In the genomic region with DNA sequence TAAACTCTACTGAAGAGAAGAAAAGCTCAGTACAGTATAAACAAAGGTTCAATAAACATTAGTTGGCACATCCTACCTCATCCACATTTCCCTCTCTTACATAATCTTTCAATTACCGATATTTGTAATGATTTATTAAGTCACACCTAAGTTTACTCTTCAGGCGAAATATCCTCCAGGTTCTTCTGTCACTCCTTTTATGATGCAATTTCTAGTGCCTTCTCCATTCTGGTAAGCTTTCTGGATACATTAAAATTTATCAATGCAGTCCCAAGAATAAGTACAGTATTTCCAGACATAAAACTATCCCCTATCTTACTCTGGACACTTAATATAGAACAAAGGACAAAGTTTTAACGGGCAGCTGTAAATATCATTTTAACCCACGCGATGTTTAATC, we compare ENCODE assay signal across 26 cellular contexts. TPM values are rescaled to one million over a fixed set of nuclear protein-coding genes. Genes with fewer than 3 reads are reported as not detected.
DNase-seq lines count a peak whose midpoint lies in the region; ATAC-seq, FAIRE-seq and TF ChIP-seq lines count a peak whose summit lies in the region.
"Had no signal": no experiment of that assay in that cellular context is flagged by ENCODE, and none has a peak within 500 bp of the region (broad histone marks: within the 10 kb centered on the region; RNA-seq: fewer than 3 reads in every experiment).

No MANE protein-coding gene starts in this region.

- peaks cover 0 to 18% of the 10 kb centered on the region in 2 donors for H3K36me3 Mint-ChIP-seq in CD4-positive, alpha-beta memory T cell
- peaks cover 48% of the 10 kb centered on the region for H3K36me3 Mint-ChIP-seq in activated CD4-positive, alpha-beta memory T cell treated with anti-CD3 and anti-CD28 coated beads for 36 hours
- no peaks in the 10 kb centered on the region for H3K36me3 Mint-ChIP-seq in glutamatergic neuron (ENCODE audit: unreplicated experiment)

- no peaks in the 10 kb centered on the region for H3K27me3 Mint-ChIP-seq in CD4-positive, alpha-beta memory T cell
- no peaks in the 10 kb centered on the region for H3K27me3 Mint-ChIP-seq in activated CD4-positive, alpha-beta memory T cell treated with anti-CD3 and anti-CD28 coated beads for 36 hours
- no peaks in the 10 kb centered on the region for H3K27me3 Mint-ChIP-seq in glutamatergic neuron (ENCODE audit: unreplicated experiment)
- H3K27me3 Mint-ChIP-seq: dendritic cell treated with granulocyte-macrophage colony-stimulating factor and Interleukin-4, amounts not matched to agents 40 ng/mL and 50 ng/mL, for 4 days; stimulated activated naive CD8-positive, alpha-beta T cell treated with anti-CD3 and anti-CD28 coated beads, Interleukin-15, amount 100 ng/mL, for 72 hours had no signal

- H3K4me1 Mint-ChIP-seq in CD4-positive, alpha-beta memory T cell = peaks cover 36 to 68% (median 53%) of the 10 kb centered on the region in 4 donors
- H3K4me1 Mint-ChIP-seq in activated CD4-positive, alpha-beta memory T cell treated with anti-CD3 and anti-CD28 coated beads for 36 hours (ENCODE audit: low read depth) = peaks cover 48% of the 10 kb centered on the region
- peaks cover 31% of the 10 kb centered on the region for H3K4me1 Mint-ChIP-seq in glutamatergic neuron (ENCODE audit: low read depth, unreplicated experiment)

- ATAC-seq in A549 (no peak), pancreas (no peak), HG03571 (IDR thresholded peaks at IDR 0.05; ENCODE audit: unreplicated experiment) (no peak)
- ATAC-seq: mucosa of descending colon; stimulated activated naive CD8-positive, alpha-beta T cell treated with anti-CD3 and anti-CD28 coated beads, Interleukin-15, amount 100 ng/mL, for 72 hours had no signal

- TF ChIP-seq RAD21 in A549 (conservative IDR thresholded peaks at IDR 0.05 in 1 of 2, IDR thresholded peaks at IDR 0.05 in 1 of 2) = no peak

- CTCF ChIA-PET in A549 (lab: Yijun Ruan, JAX) = interaction anchor here (0.6 to 11.8 kb wide), 5 partner anchors 15 to 144 kb away, joined by 3 to 138 read pairs (median 4); no protein-coding TSS in a partner anchor
- CTCF ChIA-PET in CD4-positive, alpha-beta memory T cell (lab: Charles Lee; ENCODE audit: partially characterized antibody) = interaction anchor here (0.5 to 14.1 kb wide), 5 partner anchors 8 to 127 kb away, joined by 3 to 268 read pairs (median 7); no protein-coding TSS in a partner anchor
- CTCF ChIA-PET in activated CD4-positive, alpha-beta memory T cell treated with anti-CD3 and anti-CD28 coated beads for 36 hours (lab: Charles Lee) = interaction anchor here (0.7 to 10.4 kb wide), 4 partner anchors 9 to 62 kb away, joined by 3 to 110 read pairs (median 4); no protein-coding TSS in a partner anchor

- peak overlapping the region; percentile 81 to 97 (median 91) for H3K27ac Mint-ChIP-seq in CD4-positive, alpha-beta memory T cell
- H3K27ac Mint-ChIP-seq in activated CD4-positive, alpha-beta memory T cell treated with anti-CD3 and anti-CD28 coated beads for 36 hours = peak overlapping the region; percentile 90
- no peak overlapping the region for H3K27ac Mint-ChIP-seq in glutamatergic neuron (ENCODE audit: unreplicated experiment)
- H3K27ac Mint-ChIP-seq: dendritic cell treated with granulocyte-macrophage colony-stimulating factor and Interleukin-4, amounts not matched to agents 40 ng/mL and 50 ng/mL, for 4 days; neural progenitor cell; stimulated activated naive CD8-positive, alpha-beta T cell treated with anti-CD3 and anti-CD28 coated beads, Interleukin-15, amount 100 ng/mL, for 72 hours; T-helper 1 cell treated with Interleukin-12 subunit alpha and Interleukin-12 subunit beta and Interleukin-4 antibody, amounts not matched to agents 30 μg/mL and 1 μg/mL, for 36 hours had no signal

- peak overlapping the region; percentile 86 to 98 (median 97) for H3K4me3 Mint-ChIP-seq in CD4-positive, alpha-beta memory T cell
- H3K4me3 Mint-ChIP-seq in activated CD4-positive, alpha-beta memory T cell treated with anti-CD3 and anti-CD28 coated beads for 36 hours = peak overlapping the region; percentile 92
- peak overlapping the region; percentile 5 for H3K4me3 Mint-ChIP-seq in glutamatergic neuron (ENCODE audit: unreplicated experiment)
- H3K4me3 Mint-ChIP-seq: dendritic cell treated with granulocyte-macrophage colony-stimulating factor and Interleukin-4, amounts not matched to agents 40 ng/mL and 50 ng/mL, for 4 days; neural progenitor cell; stimulated activated naive CD8-positive, alpha-beta T cell treated with anti-CD3 and anti-CD28 coated beads, Interleukin-15, amount 100 ng/mL, for 72 hours; T-helper 1 cell treated with Interleukin-12 subunit alpha and Interleukin-12 subunit beta and Interleukin-4 antibody, amounts not matched to agents 30 μg/mL and 1 μg/mL, for 36 hours had no signal

- DNase-seq in A549 (ENCODE audit: low read depth in 1 of 2, low spot score in 1 of 2) = no peak
- DNase-seq in CD4-positive, alpha-beta memory T cell = no peak
- DNase-seq in activated CD4-positive, alpha-beta memory T cell treated with anti-CD3 and anti-CD28 coated beads for 36 hours = no peak
- no peak for DNase-seq in glutamatergic neuron
- no peak for DNase-seq in pancreas
- no peak for DNase-seq in SHP77 treated with DMSO at 0.1 percent for 48 hours (lab: John Stamatoyannopoulos, UW)
- DNase-seq in HuH-7 (ENCODE audit: low spot score) = no peak
- DNase-seq: activated CD8-positive, alpha-beta memory T cell treated with anti-CD3 and anti-CD28 coated beads for 24 hours; activated gamma-delta T cell; adrenal gland; H7; hippocampal formation; mucosa of descending colon; NCI-H1436 treated with DMSO at 0.1 percent for 48 hours; NCI-H2171; NCI-H526 treated with DMSO at 0.1 percent for 48 hours; stimulated activated CD4-positive, alpha-beta T cell treated with anti-CD3 and anti-CD28 coated beads, Interleukin-4, amount 100 ng/mL, for 1 hour; stimulated activated naive CD8-positive, alpha-beta T cell treated with anti-CD3 and anti-CD28 coated beads, Interleukin-15, amount 100 ng/mL, for 72 hours; WERI-Rb-1 had no signal

- no peaks in the 10 kb centered on the region for H3K27me3 ChIP-seq in CD4-positive, alpha-beta memory T cell (ENCODE audit: insufficient read depth, low read length)
- H3K27me3 ChIP-seq in pancreas = no peaks in the 10 kb centered on the region
- H3K27me3 ChIP-seq: adrenal gland, breast epithelium, neural progenitor cell, tibial nerve had no signal

- intact Hi-C loops in CD4-positive, alpha-beta memory T cell (cut with micrococcal nuclease) = no loop called here
- intact Hi-C loops in activated CD4-positive, alpha-beta memory T cell treated with anti-CD3 and anti-CD28 coated beads for 36 hours (cut with micrococcal nuclease) = no loop called here
- intact Hi-C loops in pancreas (cut with DNase I) = no loop called here

- H3K4me3 ChIP-seq in A549 (no peak overlapping the region), pancreas (no peak overlapping the region)
- H3K4me3 ChIP-seq in CD4-positive, alpha-beta memory T cell (ENCODE audit: low read length in 2 of 2) = peak overlapping the region in 1 of 2 donors; percentile 9
- H3K4me3 ChIP-seq: breast epithelium, mucosa of descending colon, neural progenitor cell, tibial nerve had no signal

- POLR2A ChIA-PET in A549 (lab: Yijun Ruan, JAX) = interaction anchor here (2.8 kb wide), 1 partner anchor 154 kb away, joined by 17 read pairs; a partner anchor contains a TSS
- POLR2A ChIA-PET in CD4-positive, alpha-beta memory T cell (lab: Charles Lee; ENCODE audit: partially characterized antibody) = interaction anchor here (1.0 to 19.5 kb wide), 12 partner anchors 10 to 152 kb away, joined by 3 to 332 read pairs (median 7); a partner anchor contains a TSS
- POLR2A ChIA-PET in activated CD4-positive, alpha-beta memory T cell treated with anti-CD3 and anti-CD28 coated beads for 36 hours (lab: Charles Lee) = interaction anchor here (1.2 to 16.1 kb wide), 9 partner anchors 11 to 150 kb away, joined by 3 to 483 read pairs (median 13); a partner anchor contains a TSS

- no peaks in the 10 kb centered on the region for H3K36me3 ChIP-seq in CD4-positive, alpha-beta memory T cell (ENCODE audit: insufficient read depth, low read length)
- no peaks in the 10 kb centered on the region for H3K36me3 ChIP-seq in pancreas
- H3K36me3 ChIP-seq: adrenal gland, breast epithelium, neural progenitor cell, tibial nerve had no signal

- H3K9me3 ChIP-seq in A549 = no peaks in the 10 kb centered on the region
- H3K9me3 ChIP-seq in CD4-positive, alpha-beta memory T cell (ENCODE audit: control insufficient read depth in 1 of 2, low read length in 2 of 2) = no peaks in the 10 kb centered on the region
- H3K9me3 ChIP-seq in pancreas = no peaks in the 10 kb centered on the region
- H3K9me3 ChIP-seq: adrenal gland, breast epithelium, mucosa of descending colon, tibial nerve had no signal

- H3K4me1 ChIP-seq in A549 = peaks cover 74% of the 10 kb centered on the region
- peaks cover 69% of the 10 kb centered on the region for H3K4me1 ChIP-seq in CD4-positive, alpha-beta memory T cell (ENCODE audit: insufficient read depth, low read length)
- peaks cover 16 to 26% (median 24%) of the 10 kb centered on the region in 3 donors for H3K4me1 ChIP-seq in pancreas

- no peak for TF ChIP-seq POLR2A in A549 (IDR thresholded peaks at IDR 0.05; ENCODE audit: low read length)

- H3K27ac ChIP-seq in A549 (no peak overlapping the region), pancreas (no peak overlapping the region)
- peak overlapping the region; percentile 89 for H3K27ac ChIP-seq in CD4-positive, alpha-beta memory T cell (ENCODE audit: low read depth, low read length)
- H3K27ac ChIP-seq: breast epithelium, neural progenitor cell, WERI-Rb-1 had no signal

- no peak for TF ChIP-seq CTCF in A549 (IDR thresholded peaks at IDR 0.05)
- TF ChIP-seq CTCF in glutamatergic neuron (IDR thresholded peaks at IDR 0.05; ENCODE audit: partially characterized antibody, unreplicated experiment) = no peak
- TF ChIP-seq CTCF in pancreas (IDR thresholded peaks at IDR 0.05) = no peak

- FAIRE-seq in A549 (lab: Jason Lieb, UNC) (no peak), pancreas (lab: Jason Lieb, UNC) (no peak)
- FAIRE-seq: islet of Langerhans had no signal

- 84% methylated on average over 5 of the region's 5 CpGs for WGBS in A549 (ENCODE audit: missing lambda C conversion rate)
- WGBS in pancreas, 2 donors = 54 to 59% methylated on average over 5 of the region's 5 CpGs

- peak overlapping the region; percentile 9; the same call in 1 of the 3 replicates for H3K4me2 ChIP-seq in A549
- H3K4me2 ChIP-seq: neural progenitor cell had no signal

- peaks cover 0 to 2% (median 0%) of the 10 kb centered on the region in 8 donors for H3K9me3 Mint-ChIP-seq in CD4-positive, alpha-beta memory T cell
- H3K9me3 Mint-ChIP-seq in activated CD4-positive, alpha-beta memory T cell treated with anti-CD3 and anti-CD28 coated beads for 36 hours = no peaks in the 10 kb centered on the region
- peaks cover 10% of the 10 kb centered on the region for H3K9me3 Mint-ChIP-seq in glutamatergic neuron (ENCODE audit: unreplicated experiment)
- H3K9me3 Mint-ChIP-seq: dendritic cell treated with granulocyte-macrophage colony-stimulating factor and Interleukin-4, amounts not matched to agents 40 ng/mL and 50 ng/mL, for 4 days; neural progenitor cell; stimulated activated naive CD8-positive, alpha-beta T cell treated with anti-CD3 and anti-CD28 coated beads, Interleukin-15, amount 100 ng/mL, for 72 hours; T-helper 1 cell treated with Interleukin-12 subunit alpha and Interleukin-12 subunit beta and Interleukin-4 antibody, amounts not matched to agents 30 μg/mL and 1 μg/mL, for 36 hours had no signal

- TF ChIP-seq EP300 in A549 (IDR thresholded peaks at IDR 0.05) = no peak

RNA-seq across cellular contexts. Expression of a gene that starts 5.6 kb away (rescaled TPM):
- 67.5 and 73.8 TPM in 2 replicates for polyA plus RNA-seq in A549 (2011; rRNA removed)
- 17.6 and 19.7 TPM in 2 replicates for polyA plus RNA-seq in A549 (2012; cell fraction: cytosol; rRNA removed)
- polyA plus RNA-seq in A549 (2012; cell fraction: nucleus; rRNA removed) = 12.3 and 14.5 TPM in 2 replicates
- 36.5 to 39.3 TPM (median 39.0 TPM) in 3 replicates for polyA plus RNA-seq in A549 (2017; fragmentation: RNase III; extraction: RNeasy Plus Mini Kit Qiagen cat#74134 plus additional on column Dnase treatment)
- 21.4 and 24.9 TPM in 2 replicates for polyA minus RNA-seq in A549 (2011; rRNA and poly(A)+ RNA removed)
- 100 to 1,000 TPM; 103 to 105 TPM for total RNA-seq in CD4-positive, alpha-beta memory T cell
- 10 to 100 TPM; 71.2 to 74.9 TPM for polyA plus RNA-seq in CD4-positive, alpha-beta memory T cell
- 100 to 1,000 TPM; 106 to 108 TPM for total RNA-seq in activated CD4-positive, alpha-beta memory T cell treated with anti-CD3 and anti-CD28 coated beads for 36 hours
- 79.8 TPM for total RNA-seq in glutamatergic neuron (ENCODE audit: unreplicated experiment)
- 10 to 100 TPM; 12.3 to 20.8 (median 15.0) TPM for total RNA-seq in pancreas
- polyA plus RNA-seq in pancreas = 1 to 10 TPM; 4.9 to 8.1 TPM

Comparison
In these comparisons a context has a peak if more than half of its experiments do, and no peak if none do; other contexts are left out.
1. H3K4me3 Mint-ChIP-seq: peak in every context shown above with its lines; median percentile 97 in CD4-positive, alpha-beta memory T cell; 92 in activated CD4-positive, alpha-beta memory T cell treated with anti-CD3 and anti-CD28 coated beads for 36 hours; 5 in glutamatergic neuron.